11 cellular contexts compared by ENCODE assay signal in the genomic region with DNA sequence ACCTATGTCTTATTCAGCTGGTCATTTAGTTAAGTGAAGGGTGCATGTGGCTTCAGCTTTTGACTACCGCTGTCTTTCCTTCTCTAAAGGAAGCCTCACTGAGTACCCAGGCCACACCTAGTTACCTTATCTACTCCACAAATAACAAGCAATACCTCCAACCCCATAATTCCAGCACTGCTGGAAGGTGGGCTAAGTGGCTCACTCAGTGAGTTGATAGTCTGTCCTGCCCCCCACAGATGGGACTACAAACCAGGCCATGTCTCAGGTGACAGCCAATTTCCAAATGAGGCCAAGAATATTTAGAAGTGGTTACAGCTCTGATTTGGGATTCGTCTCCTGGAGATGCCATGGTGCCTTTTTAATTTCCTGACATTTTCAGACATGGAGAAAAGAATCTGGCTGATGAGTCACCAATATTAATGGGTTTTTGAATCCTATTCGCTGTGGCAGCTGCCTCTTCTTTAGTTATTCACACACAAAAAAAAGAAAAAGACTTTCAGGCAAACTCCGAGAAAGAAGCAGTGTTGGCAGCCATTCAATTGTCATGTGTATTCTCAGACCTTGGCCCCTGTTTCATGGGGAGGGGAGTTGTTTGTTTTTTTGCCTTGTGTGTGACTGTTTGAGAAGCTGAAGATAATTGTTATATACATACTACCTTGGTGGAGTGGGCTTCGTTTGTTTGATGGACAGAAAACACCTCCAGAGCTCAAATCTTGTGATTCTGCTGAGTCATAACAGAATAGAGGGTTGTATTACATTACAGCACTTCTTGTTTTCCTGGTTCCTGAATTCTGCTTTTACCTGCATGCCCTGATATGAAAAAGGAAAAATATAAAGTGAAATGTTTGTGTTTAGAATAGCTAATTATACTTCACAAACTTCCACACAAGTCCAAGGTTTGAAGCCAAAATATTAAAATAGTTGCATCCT.
DNase-seq lines count a peak whose midpoint lies in the region; ATAC-seq and TF ChIP-seq lines count a peak whose summit lies in the region.
"Had no signal": no experiment of that assay in that cellular context is flagged by ENCODE, and none has a peak within 500 bp of the region (broad histone marks: within the 10 kb centered on the region; RNA-seq: fewer than 3 reads in every experiment).

No MANE protein-coding gene starts in this region.

- peaks cover 23% of the 10 kb centered on the region for H3K4me1 ChIP-seq in BE2C
- H3K4me1 ChIP-seq in SK-N-SH (ENCODE audit: control insufficient read depth in 1 of 2, insufficient read depth in 2 of 2, low read depth in 1 of 2, low read length in 1 of 2), result peaks cover 16 to 30% of the 10 kb centered on the region in 2 experiments
- no peaks in the 10 kb centered on the region for H3K4me1 ChIP-seq in OCI-LY7 (ENCODE audit: insufficient read depth, low read length, poor library complexity, severe bottlenecking)

- H3K9me2 ChIP-seq in SK-N-SH (no peaks in the 10 kb centered on the region), OCI-LY7 (ENCODE audit: insufficient read depth, low read length) (no peaks in the 10 kb centered on the region; the same call in 1 of the 2 replicates)

- BruUV-seq in OCI-LY7 (replicated peaks; lab: Mats Ljungman, UMichigan), result no TSS peak

- H3K79me2 ChIP-seq in SK-N-SH (ENCODE audit: insufficient read depth) (no peaks in the 10 kb centered on the region), OCI-LY7 (ENCODE audit: insufficient read depth, low read depth, low read length) (no peaks in the 10 kb centered on the region)

- DNase-seq in BE2C (peak; percentile 20), NCI-H1092 treated with DMSO at 0.1 percent for 48 hours (lab: John Stamatoyannopoulos, UW) (peak; percentile 77), SK-N-SH (no peak), iPS-NIHi11 (ENCODE audit: low spot score) (peak; percentile 18), OCI-LY7 (ENCODE audit: low spot score) (no peak), HT-29 (ENCODE audit: low spot score) (no peak), mucosa of gallbladder (ENCODE audit: low spot score) (no peak)
- DNase-seq: glutamatergic neuron, MG63 had no signal

- peaks cover 23% of the 10 kb centered on the region for H3F3A ChIP-seq in SK-N-SH (replicated peaks; ENCODE audit: insufficient read depth)

- H3K4me3 ChIP-seq in BE2C (ENCODE audit: low read depth, low read length), result no peak overlapping the region
- H3K4me3 ChIP-seq in SK-N-SH (ENCODE audit: low read depth in 2 of 2, low read length in 1 of 2), result no peak overlapping the region
- no peak overlapping the region for H3K4me3 ChIP-seq in OCI-LY7 (ENCODE audit: low read depth, low read length, poor library complexity, severe bottlenecking)
- H3K4me3 ChIP-seq: MG63 had no signal

- peak overlapping the region; percentile 24; the same call in 1 of the 2 replicates for H3K9ac ChIP-seq in SK-N-SH

- peak overlapping the region; percentile 63; the same call in 1 of the 2 replicates for H2AFZ ChIP-seq in SK-N-SH (ENCODE audit: low read depth)
- H2AFZ ChIP-seq in OCI-LY7 (ENCODE audit: low read length), result no peak overlapping the region

- CTCF ChIA-PET in SK-N-SH (lab: Yijun Ruan, JAX) (interaction anchor here (1.6 kb wide), 1 partner anchor 10 kb away, joined by 3 read pairs; no protein-coding TSS in a partner anchor), OCI-LY7 (lab: Charles Lee; ENCODE audit: unreplicated experiment) (no interaction called here)

- H3K27ac ChIP-seq in SK-N-SH (ENCODE audit: low read depth in 2 of 2, low read length in 1 of 2) (peak overlapping the region; percentile 91 to 93), OCI-LY7 (ENCODE audit: low read depth, low read length, poor library complexity, severe bottlenecking) (no peak overlapping the region)

- H3K36me3 ChIP-seq in BE2C, result no peaks in the 10 kb centered on the region
- peaks cover 2 to 16% of the 10 kb centered on the region in 2 experiments for H3K36me3 ChIP-seq in SK-N-SH (replicated peaks in 1 of 2; ENCODE audit: control insufficient read depth in 1 of 2, insufficient read depth in 2 of 2, low read length in 1 of 2)
- H3K36me3 ChIP-seq in OCI-LY7 (ENCODE audit: insufficient read depth, low read length), result no peaks in the 10 kb centered on the region
- H3K36me3 ChIP-seq: MG63 had no signal

- WGBS in SK-N-SH (ENCODE audit: low lambda C conversion rate), result 29% methylated on average over 5 of the region's 5 CpGs

- H3K9me3 ChIP-seq in BE2C (no peaks in the 10 kb centered on the region), SK-N-SH (no peaks in the 10 kb centered on the region), OCI-LY7 (ENCODE audit: low read length) (no peaks in the 10 kb centered on the region)
- H3K9me3 ChIP-seq: MG63 had no signal

- H3K27me3 ChIP-seq in BE2C, result no peaks in the 10 kb centered on the region
- H3K27me3 ChIP-seq in SK-N-SH (ENCODE audit: insufficient read depth), result no peaks in the 10 kb centered on the region
- H3K27me3 ChIP-seq: MG63 had no signal

- peak in 1 of 2 experiments; percentile 66; a peak in 2 of 4 replicates for TF ChIP-seq EP300 in SK-N-SH (IDR thresholded peaks at IDR 0.05; ENCODE audit: borderline replicate concordance in 1 of 2, low read depth in 1 of 2, low read length in 1 of 2)

- TF ChIP-seq CTCF in BE2C (IDR thresholded peaks at IDR 0.05; ENCODE audit: low read depth, low read length) (no peak), SK-N-SH (IDR thresholded peaks at IDR 0.05) (no peak), OCI-LY7 (conservative IDR thresholded peaks at IDR 0.05; ENCODE audit: low read length) (no peak)

- H4K20me1 ChIP-seq in SK-N-SH (ENCODE audit: insufficient read depth) (no peaks in the 10 kb centered on the region), OCI-LY7 (ENCODE audit: insufficient read depth, low read length) (no peaks in the 10 kb centered on the region)

- ATAC-seq in HG03108 (IDR thresholded peaks at IDR 0.05; ENCODE audit: unreplicated experiment), result no peak
- ATAC-seq: activated naive CD4-positive, alpha-beta T cell treated with anti-CD3 and anti-CD28 coated beads, Interleukin-2, amount 50 U/mL, for 72 hours had no signal

- POLR2A ChIA-PET in SK-N-SH (lab: Yijun Ruan, JAX), result no interaction called here
- POLR2A ChIA-PET in OCI-LY7 (lab: Charles Lee), result interaction anchor here (0.6 to 0.7 kb wide), 2 partner anchors 34 to 500 kb away, joined by 3 read pairs; no protein-coding TSS in a partner anchor

- intact Hi-C loops in OCI-LY7 (cut with micrococcal nuclease; ENCODE audit: unreplicated experiment), result no loop called here

- TF ChIP-seq RAD21 in SK-N-SH (IDR thresholded peaks at IDR 0.05; ENCODE audit: low read length), result no peak

- peak overlapping the region; percentile 48; the same call in 1 of the 2 replicates for H3K4me2 ChIP-seq in SK-N-SH
- no peak overlapping the region for H3K4me2 ChIP-seq in OCI-LY7 (ENCODE audit: low read length)

TF ChIP-seq in SK-N-SH, 30 proteins besides CTCF, POLR2A, EP300 and RAD21 (continues in another document):
- TF ChIP-seq YY1 (IDR thresholded peaks at IDR 0.05; ENCODE audit: low read depth) (no peak), RFX5 (IDR thresholded peaks at IDR 0.05; ENCODE audit: low read length) (no peak), RXRA (IDR thresholded peaks at IDR 0.05; ENCODE audit: borderline replicate concordance, low read depth) (peak; percentile 35; the same call in 1 of the 2 replicates), CHD2 (IDR thresholded peaks at IDR 0.05; ENCODE audit: low read length, partially characterized antibody) (no peak), TEAD4 (IDR thresholded peaks at IDR 0.05; ENCODE audit: borderline replicate concordance, insufficient read depth) (peak; percentile 47; the same call in 1 of the 2 replicates), EZH2phosphoT487 (IDR thresholded peaks at IDR 0.05; ENCODE audit: borderline replicate concordance, low read depth) (no peak), FOXJ3 (CRISPR knock-in tag; IDR thresholded peaks at IDR 0.05) (no peak), GATA2 (CRISPR knock-in tag; IDR thresholded peaks at IDR 0.05) (no peak), SIN3A (IDR thresholded peaks at IDR 0.05; ENCODE audit: borderline replicate concordance, low read depth, low read length) (no peak)
- TF ChIP-seq, protein P1, sequence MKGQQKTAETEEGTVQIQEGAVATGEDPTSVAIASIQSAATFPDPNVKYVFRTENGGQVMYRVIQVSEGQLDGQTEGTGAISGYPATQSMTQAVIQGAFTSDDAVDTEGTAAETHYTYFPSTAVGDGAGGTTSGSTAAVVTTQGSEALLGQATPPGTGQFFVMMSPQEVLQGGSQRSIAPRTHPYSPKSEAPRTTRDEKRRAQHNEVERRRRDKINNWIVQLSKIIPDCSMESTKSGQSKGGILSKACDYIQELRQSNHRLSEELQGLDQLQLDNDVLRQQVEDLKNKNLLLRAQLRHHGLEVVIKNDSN (IDR thresholded peaks at IDR 0.05; ENCODE audit: borderline replicate concordance, low read depth), result no peak
- TF ChIP-seq, protein P2, sequence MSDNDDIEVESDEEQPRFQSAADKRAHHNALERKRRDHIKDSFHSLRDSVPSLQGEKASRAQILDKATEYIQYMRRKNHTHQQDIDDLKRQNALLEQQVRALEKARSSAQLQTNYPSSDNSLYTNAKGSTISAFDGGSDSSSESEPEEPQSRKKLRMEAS (IDR thresholded peaks at IDR 0.05; ENCODE audit: low read depth), result no peak
- TF ChIP-seq, protein P3, sequence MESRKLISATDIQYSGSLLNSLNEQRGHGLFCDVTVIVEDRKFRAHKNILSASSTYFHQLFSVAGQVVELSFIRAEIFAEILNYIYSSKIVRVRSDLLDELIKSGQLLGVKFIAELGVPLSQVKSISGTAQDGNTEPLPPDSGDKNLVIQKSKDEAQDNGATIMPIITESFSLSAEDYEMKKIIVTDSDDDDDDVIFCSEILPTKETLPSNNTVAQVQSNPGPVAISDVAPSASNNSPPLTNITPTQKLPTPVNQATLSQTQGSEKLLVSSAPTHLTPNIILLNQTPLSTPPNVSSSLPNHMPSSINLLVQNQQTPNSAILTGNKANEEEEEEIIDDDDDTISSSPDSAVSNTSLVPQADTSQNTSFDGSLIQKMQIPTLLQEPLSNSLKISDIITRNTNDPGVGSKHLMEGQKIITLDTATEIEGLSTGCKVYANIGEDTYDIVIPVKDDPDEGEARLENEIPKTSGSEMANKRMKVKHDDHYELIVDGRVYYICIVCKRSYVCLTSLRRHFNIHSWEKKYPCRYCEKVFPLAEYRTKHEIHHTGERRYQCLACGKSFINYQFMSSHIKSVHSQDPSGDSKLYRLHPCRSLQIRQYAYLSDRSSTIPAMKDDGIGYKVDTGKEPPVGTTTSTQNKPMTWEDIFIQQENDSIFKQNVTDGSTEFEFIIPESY (IDR thresholded peaks at IDR 0.05; ENCODE audit: borderline replicate concordance, low read depth), result no peak
- TF ChIP-seq, protein P4, sequence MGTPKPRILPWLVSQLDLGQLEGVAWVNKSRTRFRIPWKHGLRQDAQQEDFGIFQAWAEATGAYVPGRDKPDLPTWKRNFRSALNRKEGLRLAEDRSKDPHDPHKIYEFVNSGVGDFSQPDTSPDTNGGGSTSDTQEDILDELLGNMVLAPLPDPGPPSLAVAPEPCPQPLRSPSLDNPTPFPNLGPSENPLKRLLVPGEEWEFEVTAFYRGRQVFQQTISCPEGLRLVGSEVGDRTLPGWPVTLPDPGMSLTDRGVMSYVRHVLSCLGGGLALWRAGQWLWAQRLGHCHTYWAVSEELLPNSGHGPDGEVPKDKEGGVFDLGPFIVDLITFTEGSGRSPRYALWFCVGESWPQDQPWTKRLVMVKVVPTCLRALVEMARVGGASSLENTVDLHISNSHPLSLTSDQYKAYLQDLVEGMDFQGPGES (IDR thresholded peaks at IDR 0.05; ENCODE audit: low read depth, low read length), result no peak

Comparison
In these comparisons a context has a peak if more than half of its experiments do, and no peak if none do; other contexts are left out.
1. DNase-seq: peak in BE2C (single experiment), NCI-H1092 treated with DMSO at 0.1 percent for 48 hours (single experiment) and iPS-NIHi11 (single experiment); none in SK-N-SH (single experiment), OCI-LY7 (single experiment), HT-29 (single experiment) and mucosa of gallbladder (single experiment).